ENCODE assay signal across 2 cellular contexts in the genomic region with DNA sequence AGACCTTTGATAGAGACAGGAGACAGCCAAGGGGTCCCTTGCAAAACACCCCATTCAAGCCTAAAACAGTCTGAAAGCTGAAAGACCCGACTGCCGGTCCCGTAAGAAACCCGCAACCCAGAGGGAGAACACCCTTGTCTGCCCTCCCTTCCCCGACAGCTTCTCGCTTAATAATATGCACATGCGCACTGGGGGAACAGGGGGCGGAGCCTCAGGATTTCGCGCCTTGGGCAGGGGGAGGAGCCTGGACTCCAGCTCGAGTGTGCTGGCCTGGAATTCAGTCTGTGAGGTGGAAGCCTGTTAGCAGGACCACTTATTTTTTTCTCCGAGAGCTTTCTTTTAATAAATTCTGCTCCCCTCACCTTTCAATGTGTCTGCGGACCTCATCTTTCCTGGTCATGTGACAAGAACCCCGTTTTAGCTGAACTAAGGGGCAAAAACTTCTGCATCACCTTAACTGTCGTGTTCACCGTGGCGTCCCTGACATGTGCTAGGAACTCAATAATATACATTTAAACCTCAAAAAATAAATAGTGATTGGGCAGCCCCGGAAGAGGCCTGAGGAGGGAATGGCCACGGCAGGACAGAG.
TF ChIP-seq lines count a peak whose summit lies in the region.

No MANE protein-coding gene starts in this region.

TF ChIP-seq in HepG2, 621 proteins besides CTCF, POLR2A, EP300 and RAD21:
- TF ChIP-seq ZNF230 (CRISPR knock-in tag; IDR thresholded peaks at IDR 0.05) (no peak), SMYD3 (CRISPR knock-in tag; IDR thresholded peaks at IDR 0.05) (no peak), ZSCAN30 (CRISPR knock-in tag; IDR thresholded peaks at IDR 0.05) (no peak), ZNF652 (CRISPR knock-in tag; IDR thresholded peaks at IDR 0.05; ENCODE audit: borderline replicate concordance, low read depth) (no peak), HOXD1 (CRISPR knock-in tag; IDR thresholded peaks at IDR 0.05) (no peak)
- TF ChIP-seq, protein P1, sequence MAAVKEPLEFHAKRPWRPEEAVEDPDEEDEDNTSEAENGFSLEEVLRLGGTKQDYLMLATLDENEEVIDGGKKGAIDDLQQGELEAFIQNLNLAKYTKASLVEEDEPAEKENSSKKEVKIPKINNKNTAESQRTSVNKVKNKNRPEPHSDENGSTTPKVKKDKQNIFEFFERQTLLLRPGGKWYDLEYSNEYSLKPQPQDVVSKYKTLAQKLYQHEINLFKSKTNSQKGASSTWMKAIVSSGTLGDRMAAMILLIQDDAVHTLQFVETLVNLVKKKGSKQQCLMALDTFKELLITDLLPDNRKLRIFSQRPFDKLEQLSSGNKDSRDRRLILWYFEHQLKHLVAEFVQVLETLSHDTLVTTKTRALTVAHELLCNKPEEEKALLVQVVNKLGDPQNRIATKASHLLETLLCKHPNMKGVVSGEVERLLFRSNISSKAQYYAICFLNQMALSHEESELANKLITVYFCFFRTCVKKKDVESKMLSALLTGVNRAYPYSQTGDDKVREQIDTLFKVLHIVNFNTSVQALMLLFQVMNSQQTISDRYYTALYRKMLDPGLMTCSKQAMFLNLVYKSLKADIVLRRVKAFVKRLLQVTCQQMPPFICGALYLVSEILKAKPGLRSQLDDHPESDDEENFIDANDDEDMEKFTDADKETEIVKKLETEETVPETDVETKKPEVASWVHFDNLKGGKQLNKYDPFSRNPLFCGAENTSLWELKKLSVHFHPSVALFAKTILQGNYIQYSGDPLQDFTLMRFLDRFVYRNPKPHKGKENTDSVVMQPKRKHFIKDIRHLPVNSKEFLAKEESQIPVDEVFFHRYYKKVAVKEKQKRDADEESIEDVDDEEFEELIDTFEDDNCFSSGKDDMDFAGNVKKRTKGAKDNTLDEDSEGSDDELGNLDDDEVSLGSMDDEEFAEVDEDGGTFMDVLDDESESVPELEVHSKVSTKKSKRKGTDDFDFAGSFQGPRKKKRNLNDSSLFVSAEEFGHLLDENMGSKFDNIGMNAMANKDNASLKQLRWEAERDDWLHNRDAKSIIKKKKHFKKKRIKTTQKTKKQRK (IDR thresholded peaks at IDR 0.05; ENCODE audit: low read length): no peak
- TF ChIP-seq, protein P2, sequence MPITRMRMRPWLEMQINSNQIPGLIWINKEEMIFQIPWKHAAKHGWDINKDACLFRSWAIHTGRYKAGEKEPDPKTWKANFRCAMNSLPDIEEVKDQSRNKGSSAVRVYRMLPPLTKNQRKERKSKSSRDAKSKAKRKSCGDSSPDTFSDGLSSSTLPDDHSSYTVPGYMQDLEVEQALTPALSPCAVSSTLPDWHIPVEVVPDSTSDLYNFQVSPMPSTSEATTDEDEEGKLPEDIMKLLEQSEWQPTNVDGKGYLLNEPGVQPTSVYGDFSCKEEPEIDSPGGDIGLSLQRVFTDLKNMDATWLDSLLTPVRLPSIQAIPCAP (CRISPR knock-in tag; IDR thresholded peaks at IDR 0.05; ENCODE audit: low read depth): no peak
- TF ChIP-seq, protein P3, sequence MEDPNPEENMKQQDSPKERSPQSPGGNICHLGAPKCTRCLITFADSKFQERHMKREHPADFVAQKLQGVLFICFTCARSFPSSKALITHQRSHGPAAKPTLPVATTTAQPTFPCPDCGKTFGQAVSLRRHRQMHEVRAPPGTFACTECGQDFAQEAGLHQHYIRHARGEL (CRISPR knock-in tag; IDR thresholded peaks at IDR 0.05): no peak
- TF ChIP-seq, protein P4, sequence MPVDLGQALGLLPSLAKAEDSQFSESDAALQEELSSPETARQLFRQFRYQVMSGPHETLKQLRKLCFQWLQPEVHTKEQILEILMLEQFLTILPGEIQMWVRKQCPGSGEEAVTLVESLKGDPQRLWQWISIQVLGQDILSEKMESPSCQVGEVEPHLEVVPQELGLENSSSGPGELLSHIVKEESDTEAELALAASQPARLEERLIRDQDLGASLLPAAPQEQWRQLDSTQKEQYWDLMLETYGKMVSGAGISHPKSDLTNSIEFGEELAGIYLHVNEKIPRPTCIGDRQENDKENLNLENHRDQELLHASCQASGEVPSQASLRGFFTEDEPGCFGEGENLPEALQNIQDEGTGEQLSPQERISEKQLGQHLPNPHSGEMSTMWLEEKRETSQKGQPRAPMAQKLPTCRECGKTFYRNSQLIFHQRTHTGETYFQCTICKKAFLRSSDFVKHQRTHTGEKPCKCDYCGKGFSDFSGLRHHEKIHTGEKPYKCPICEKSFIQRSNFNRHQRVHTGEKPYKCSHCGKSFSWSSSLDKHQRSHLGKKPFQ (CRISPR knock-in tag; IDR thresholded peaks at IDR 0.05; ENCODE audit: insufficient replicate concordance): no peak
TF ChIP-seq in HepG2: peak in this region for 0.

TF ChIP-seq in K562, 482 proteins besides CTCF, POLR2A, EP300 and RAD21 (continues in another document):
- TF ChIP-seq, protein P5, sequence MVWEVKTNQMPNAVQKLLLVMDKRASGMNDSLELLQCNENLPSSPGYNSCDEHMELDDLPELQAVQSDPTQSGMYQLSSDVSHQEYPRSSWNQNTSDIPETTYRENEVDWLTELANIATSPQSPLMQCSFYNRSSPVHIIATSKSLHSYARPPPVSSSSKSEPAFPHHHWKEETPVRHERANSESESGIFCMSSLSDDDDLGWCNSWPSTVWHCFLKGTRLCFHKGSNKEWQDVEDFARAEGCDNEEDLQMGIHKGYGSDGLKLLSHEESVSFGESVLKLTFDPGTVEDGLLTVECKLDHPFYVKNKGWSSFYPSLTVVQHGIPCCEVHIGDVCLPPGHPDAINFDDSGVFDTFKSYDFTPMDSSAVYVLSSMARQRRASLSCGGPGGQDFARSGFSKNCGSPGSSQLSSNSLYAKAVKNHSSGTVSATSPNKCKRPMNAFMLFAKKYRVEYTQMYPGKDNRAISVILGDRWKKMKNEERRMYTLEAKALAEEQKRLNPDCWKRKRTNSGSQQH (CRISPR knock-in tag; IDR thresholded peaks at IDR 0.05): no peak
- TF ChIP-seq BRD4 (IDR thresholded peaks at IDR 0.05) (no peak), MYBL2 (IDR thresholded peaks at IDR 0.05; ENCODE audit: low read depth) (no peak), MYBL2 (CRISPR knock-in tag; IDR thresholded peaks at IDR 0.05; ENCODE audit: borderline replicate concordance) (no peak), ZNF583 (CRISPR knock-in tag; IDR thresholded peaks at IDR 0.05) (no peak), SAFB (IDR thresholded peaks at IDR 0.05; ENCODE audit: borderline replicate concordance, low read depth, low read length) (no peak), HNRNPL (IDR thresholded peaks at IDR 0.05; ENCODE audit: low read depth, low read length) (no peak), L3MBTL2 (IDR thresholded peaks at IDR 0.05) (peak; percentile 23; the same call in 1 of the 2 replicates), CHD2 (IDR thresholded peaks at IDR 0.05; ENCODE audit: low read depth, low read length) (no peak), NRF1 (conservative IDR thresholded peaks at IDR 0.05 in 1 of 2, IDR thresholded peaks at IDR 0.05 in 1 of 2) (peak; percentile 83 to 85), GTF2E2 (tag; IDR thresholded peaks at IDR 0.05) (no peak), TAF1 (IDR thresholded peaks at IDR 0.05; ENCODE audit: control insufficient read depth, extremely low read depth, insufficient read depth, low read length, severe bottlenecking) (peak; percentile 44), KDM1A (IDR thresholded peaks at IDR 0.05) (no peak), RBFOX2 (IDR thresholded peaks at IDR 0.05; ENCODE audit: low read depth, low read length) (peak; percentile 55), ELF1 (tag; IDR thresholded peaks at IDR 0.05) (no peak), ZNF140 (CRISPR knock-in tag; IDR thresholded peaks at IDR 0.05) (no peak), ZNF785 (CRISPR knock-in tag; IDR thresholded peaks at IDR 0.05) (no peak), SOX6 (IDR thresholded peaks at IDR 0.05) (no peak), SAP30 (IDR thresholded peaks at IDR 0.05; ENCODE audit: borderline replicate concordance, insufficient read depth, low read depth, low read length, poor library complexity, severe bottlenecking) (no peak), EHMT2 (IDR thresholded peaks at IDR 0.05) (no peak), ZC3H11A (IDR thresholded peaks at IDR 0.05; ENCODE audit: low read depth, low read length) (no peak), RBBP5 (IDR thresholded peaks at IDR 0.05; ENCODE audit: borderline replicate concordance, insufficient read depth, low read length, poor library complexity, severe bottlenecking) (no peak), KAT2B (IDR thresholded peaks at IDR 0.05; ENCODE audit: low read depth, low read length) (no peak), TARDBP (IDR thresholded peaks at IDR 0.05) (no peak), ZBTB7A (IDR thresholded peaks at IDR 0.05; ENCODE audit: borderline replicate concordance, control insufficient read depth, low read depth, low read length) (no peak), ZNF57 (CRISPR knock-in tag; IDR thresholded peaks at IDR 0.05) (no peak), POLR2H (tag; IDR thresholded peaks at IDR 0.05; ENCODE audit: low read depth) (0 out of 2 replicates have a peak, but pooled peaks have one; percentile 49), FUS (optimal IDR thresholded peaks at IDR 0.05; ENCODE audit: low read depth, low read length) (no peak), KDM4B (IDR thresholded peaks at IDR 0.05; ENCODE audit: borderline replicate concordance in 2 of 2, low read depth in 1 of 2) (no peak), PHB (CRISPR knock-in tag; IDR thresholded peaks at IDR 0.05) (no peak), SIN3B (IDR thresholded peaks at IDR 0.05; ENCODE audit: low read depth) (no peak), STAT5A (IDR thresholded peaks at IDR 0.05; ENCODE audit: borderline replicate concordance, low read length) (no peak), SNRNP70 (optimal IDR thresholded peaks at IDR 0.05; ENCODE audit: low read depth, low read length) (no peak)
- TF ChIP-seq, protein P6, sequence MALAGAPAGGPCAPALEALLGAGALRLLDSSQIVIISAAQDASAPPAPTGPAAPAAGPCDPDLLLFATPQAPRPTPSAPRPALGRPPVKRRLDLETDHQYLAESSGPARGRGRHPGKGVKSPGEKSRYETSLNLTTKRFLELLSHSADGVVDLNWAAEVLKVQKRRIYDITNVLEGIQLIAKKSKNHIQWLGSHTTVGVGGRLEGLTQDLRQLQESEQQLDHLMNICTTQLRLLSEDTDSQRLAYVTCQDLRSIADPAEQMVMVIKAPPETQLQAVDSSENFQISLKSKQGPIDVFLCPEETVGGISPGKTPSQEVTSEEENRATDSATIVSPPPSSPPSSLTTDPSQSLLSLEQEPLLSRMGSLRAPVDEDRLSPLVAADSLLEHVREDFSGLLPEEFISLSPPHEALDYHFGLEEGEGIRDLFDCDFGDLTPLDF (CRISPR knock-in tag; IDR thresholded peaks at IDR 0.05): peak; percentile 44; the same call in 1 of the 2 replicates
- TF ChIP-seq, protein P7, sequence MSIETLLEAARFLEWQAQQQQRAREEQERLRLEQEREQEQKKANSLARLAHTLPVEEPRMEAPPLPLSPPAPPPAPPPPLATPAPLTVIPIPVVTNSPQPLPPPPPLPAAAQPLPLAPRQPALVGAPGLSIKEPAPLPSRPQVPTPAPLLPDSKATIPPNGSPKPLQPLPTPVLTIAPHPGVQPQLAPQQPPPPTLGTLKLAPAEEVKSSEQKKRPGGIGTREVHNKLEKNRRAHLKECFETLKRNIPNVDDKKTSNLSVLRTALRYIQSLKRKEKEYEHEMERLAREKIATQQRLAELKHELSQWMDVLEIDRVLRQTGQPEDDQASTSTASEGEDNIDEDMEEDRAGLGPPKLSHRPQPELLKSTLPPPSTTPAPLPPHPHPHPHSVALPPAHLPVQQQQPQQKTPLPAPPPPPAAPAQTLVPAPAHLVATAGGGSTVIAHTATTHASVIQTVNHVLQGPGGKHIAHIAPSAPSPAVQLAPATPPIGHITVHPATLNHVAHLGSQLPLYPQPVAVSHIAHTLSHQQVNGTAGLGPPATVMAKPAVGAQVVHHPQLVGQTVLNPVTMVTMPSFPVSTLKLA (conservative IDR thresholded peaks at IDR 0.05): no peak
- TF ChIP-seq, protein P8, sequence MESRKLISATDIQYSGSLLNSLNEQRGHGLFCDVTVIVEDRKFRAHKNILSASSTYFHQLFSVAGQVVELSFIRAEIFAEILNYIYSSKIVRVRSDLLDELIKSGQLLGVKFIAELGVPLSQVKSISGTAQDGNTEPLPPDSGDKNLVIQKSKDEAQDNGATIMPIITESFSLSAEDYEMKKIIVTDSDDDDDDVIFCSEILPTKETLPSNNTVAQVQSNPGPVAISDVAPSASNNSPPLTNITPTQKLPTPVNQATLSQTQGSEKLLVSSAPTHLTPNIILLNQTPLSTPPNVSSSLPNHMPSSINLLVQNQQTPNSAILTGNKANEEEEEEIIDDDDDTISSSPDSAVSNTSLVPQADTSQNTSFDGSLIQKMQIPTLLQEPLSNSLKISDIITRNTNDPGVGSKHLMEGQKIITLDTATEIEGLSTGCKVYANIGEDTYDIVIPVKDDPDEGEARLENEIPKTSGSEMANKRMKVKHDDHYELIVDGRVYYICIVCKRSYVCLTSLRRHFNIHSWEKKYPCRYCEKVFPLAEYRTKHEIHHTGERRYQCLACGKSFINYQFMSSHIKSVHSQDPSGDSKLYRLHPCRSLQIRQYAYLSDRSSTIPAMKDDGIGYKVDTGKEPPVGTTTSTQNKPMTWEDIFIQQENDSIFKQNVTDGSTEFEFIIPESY (CRISPR knock-in tag; IDR thresholded peaks at IDR 0.05): peak; percentile 58; the same call in 1 of the 2 replicates
- TF ChIP-seq, protein P9, sequence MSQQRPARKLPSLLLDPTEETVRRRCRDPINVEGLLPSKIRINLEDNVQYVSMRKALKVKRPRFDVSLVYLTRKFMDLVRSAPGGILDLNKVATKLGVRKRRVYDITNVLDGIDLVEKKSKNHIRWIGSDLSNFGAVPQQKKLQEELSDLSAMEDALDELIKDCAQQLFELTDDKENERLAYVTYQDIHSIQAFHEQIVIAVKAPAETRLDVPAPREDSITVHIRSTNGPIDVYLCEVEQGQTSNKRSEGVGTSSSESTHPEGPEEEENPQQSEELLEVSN (IDR thresholded peaks at IDR 0.05; ENCODE audit: borderline replicate concordance in 1 of 2, extremely low read depth in 1 of 2, insufficient read depth in 1 of 2, insufficient read length in 1 of 2, low read depth in 1 of 2, low read length in 1 of 2, poor library complexity in 1 of 2, severe bottlenecking in 1 of 2): peak in 1 of 2 experiments; percentile 64
